ENCODE assay signal across 29 cellular contexts in the genomic region with DNA sequence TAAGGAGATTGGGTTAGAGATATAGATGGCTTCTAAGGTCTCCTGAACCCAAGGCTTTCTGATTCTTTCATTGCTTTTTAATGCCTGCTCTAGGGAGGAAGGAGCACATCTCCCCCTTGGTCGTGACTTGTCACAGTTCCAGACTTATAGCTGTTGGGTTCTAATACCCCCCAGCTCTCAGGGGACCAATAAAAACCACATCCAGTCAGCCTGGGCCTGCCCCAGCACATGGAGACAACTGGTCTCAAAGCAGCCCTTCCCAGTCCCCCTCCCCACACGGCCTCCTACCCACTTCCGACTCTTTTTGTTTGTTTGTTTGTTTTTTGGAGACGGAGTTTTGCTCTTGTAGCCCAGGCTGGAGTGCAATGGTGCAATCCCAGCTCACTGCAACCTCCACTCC. TPM values are rescaled to one million over a fixed set of nuclear protein-coding genes. Genes with fewer than 3 reads are reported as not detected.
"Had no signal": no experiment of that assay in that cellular context is flagged by ENCODE, and none has a peak within 500 bp of the region (broad histone marks: within the 10 kb centered on the region; RNA-seq: fewer than 3 reads in every experiment).

No MANE protein-coding gene starts in this region.

- H3K27me3 Mint-ChIP-seq: activated CD4-positive, alpha-beta T cell treated with anti-CD3 and anti-CD28 coated beads for 36 hours; activated naive CD8-positive, alpha-beta T cell; natural killer cell treated with Interleukin-12 subunit alpha and Interleukin-12 subunit beta and Interleukin-15 and Interleukin-18, amount 100 ng/mL, for 72 hours had no signal

- H3K9me3 ChIP-seq: adrenal gland, ascending aorta, ovary, psoas muscle, right atrium auricular region, thyroid gland had no signal

- H3K9me3 Mint-ChIP-seq: activated T-cell treated with anti-CD3 and anti-CD28 coated beads, Interleukin-2, amount 50 U/mL, for 4 hours; activated T-helper 2 cell treated with anti-CD3 and anti-CD28 coated beads, Interferon-gamma antibody, Interleukin-2, Interleukin-4, amounts not matched to agents 10 μg/mL and 5 μg/mL and 100 μg/mL, durations not matched to agents 14 hours and 24 hours and 36 hours; natural killer cell treated with Interleukin-12 subunit alpha and Interleukin-12 subunit beta and Interleukin-15 and Interleukin-18, amount 100 ng/mL, for 72 hours had no signal

- H3K27me3 ChIP-seq: adrenal gland, ascending aorta, brain microvascular endothelial cell, ovary, right atrium auricular region, thyroid gland had no signal

- H3K36me3 ChIP-seq: ovary, thyroid gland had no signal

- H3K4me3 ChIP-seq: adrenal gland, ascending aorta, ovary, psoas muscle, right atrium auricular region, thyroid gland had no signal

- H3K4me1 Mint-ChIP-seq: activated CD4-positive, alpha-beta T cell treated with anti-CD3 and anti-CD28 coated beads for 36 hours; immature natural killer cell had no signal

- ATAC-seq: activated CD4-positive, alpha-beta T cell treated with anti-CD3 and anti-CD28 coated beads for 36 hours; esophagus mucosa; left ventricle myocardium superior; natural killer cell treated with Interleukin-12 subunit alpha and Interleukin-12 subunit beta and Interleukin-15 and Interleukin-18, amount 100 ng/mL, for 72 hours had no signal

- DNase-seq: activated CD4-positive, alpha-beta T cell treated with anti-CD3 and anti-CD28 coated beads for 36 hours; activated CD4-positive, alpha-beta T cell treated with anti-CD3 and anti-CD28 coated beads, Interleukin-2, amount 50 U/mL, for 48 hours; activated CD8-positive, alpha-beta memory T cell treated with anti-CD3 and anti-CD28 coated beads, Interleukin-2, amount 50 U/mL, for 48 hours; activated naive CD4-positive, alpha-beta T cell; activated T-cell treated with anti-CD3 and anti-CD28 coated beads, Interleukin-2, amount 50 U/mL, for 4 hours; adrenal gland; brain microvascular endothelial cell; central memory CD4-positive, alpha-beta T cell; effector memory CD4-positive, alpha-beta T cell; foreskin melanocyte; immature natural killer cell; kidney glomerular epithelial cell; left ventricle myocardium superior; midbrain; psoas muscle; stimulated activated CD4-positive, alpha-beta T cell treated with anti-CD3 and anti-CD28 coated beads, Interleukin-4, amount 100 ng/mL, for 24 hours; stimulated activated naive CD4-positive, alpha-beta T cell treated with Interleukin-2 at 50 U/mL for 16 hours; thyroid gland had no signal

- H3K27ac ChIP-seq: adrenal gland, ascending aorta, brain microvascular endothelial cell, ovary, psoas muscle, thyroid gland had no signal

- H3K27ac Mint-ChIP-seq: activated CD4-positive, alpha-beta T cell treated with anti-CD3 and anti-CD28 coated beads for 36 hours; activated naive CD8-positive, alpha-beta T cell; activated T-helper 2 cell treated with anti-CD3 and anti-CD28 coated beads, Interferon-gamma antibody, Interleukin-2, Interleukin-4, amounts not matched to agents 10 μg/mL and 5 μg/mL and 100 μg/mL, durations not matched to agents 14 hours and 24 hours and 36 hours had no signal

- H3K4me3 Mint-ChIP-seq: activated CD4-positive, alpha-beta T cell treated with anti-CD3 and anti-CD28 coated beads for 36 hours; activated naive CD8-positive, alpha-beta T cell; activated T-cell treated with anti-CD3 and anti-CD28 coated beads, Interleukin-2, amount 50 U/mL, for 4 hours; immature natural killer cell; natural killer cell treated with Interleukin-12 subunit alpha and Interleukin-12 subunit beta and Interleukin-15 and Interleukin-18, amount 100 ng/mL, for 72 hours had no signal

- H3K36me3 Mint-ChIP-seq: activated naive CD8-positive, alpha-beta T cell; natural killer cell treated with Interleukin-12 subunit alpha and Interleukin-12 subunit beta and Interleukin-15 and Interleukin-18, amount 100 ng/mL, for 72 hours had no signal

RNA-seq across cellular contexts. Expression of gene LHX4, which starts 52.1 kb away (rescaled TPM):
- total RNA-seq: activated CD4-positive, alpha-beta T cell treated with anti-CD3 and anti-CD28 coated beads for 36 hours; activated CD8-positive, alpha-beta memory T cell treated with anti-CD3 and anti-CD28 coated beads for 36 hours; activated T-helper 2 cell treated with anti-CD3 and anti-CD28 coated beads, Interferon-gamma antibody, Interleukin-2, Interleukin-4, amounts not matched to agents 10 μg/mL and 5 μg/mL and 100 μg/mL, durations not matched to agents 14 hours and 24 hours and 36 hours; adrenal gland; ascending aorta; dermis microvascular lymphatic vessel endothelial cell; endothelial cell of umbilical vein; left ventricle myocardium superior; natural killer cell treated with Interleukin-12 subunit alpha and Interleukin-12 subunit beta and Interleukin-15 and Interleukin-18, amount 100 ng/mL, for 72 hours; ovary; psoas muscle; right atrium auricular region; thyroid gland; ureter had no signal
